Comparison of ENCODE assay signal across 33 cellular contexts in the genomic region with DNA sequence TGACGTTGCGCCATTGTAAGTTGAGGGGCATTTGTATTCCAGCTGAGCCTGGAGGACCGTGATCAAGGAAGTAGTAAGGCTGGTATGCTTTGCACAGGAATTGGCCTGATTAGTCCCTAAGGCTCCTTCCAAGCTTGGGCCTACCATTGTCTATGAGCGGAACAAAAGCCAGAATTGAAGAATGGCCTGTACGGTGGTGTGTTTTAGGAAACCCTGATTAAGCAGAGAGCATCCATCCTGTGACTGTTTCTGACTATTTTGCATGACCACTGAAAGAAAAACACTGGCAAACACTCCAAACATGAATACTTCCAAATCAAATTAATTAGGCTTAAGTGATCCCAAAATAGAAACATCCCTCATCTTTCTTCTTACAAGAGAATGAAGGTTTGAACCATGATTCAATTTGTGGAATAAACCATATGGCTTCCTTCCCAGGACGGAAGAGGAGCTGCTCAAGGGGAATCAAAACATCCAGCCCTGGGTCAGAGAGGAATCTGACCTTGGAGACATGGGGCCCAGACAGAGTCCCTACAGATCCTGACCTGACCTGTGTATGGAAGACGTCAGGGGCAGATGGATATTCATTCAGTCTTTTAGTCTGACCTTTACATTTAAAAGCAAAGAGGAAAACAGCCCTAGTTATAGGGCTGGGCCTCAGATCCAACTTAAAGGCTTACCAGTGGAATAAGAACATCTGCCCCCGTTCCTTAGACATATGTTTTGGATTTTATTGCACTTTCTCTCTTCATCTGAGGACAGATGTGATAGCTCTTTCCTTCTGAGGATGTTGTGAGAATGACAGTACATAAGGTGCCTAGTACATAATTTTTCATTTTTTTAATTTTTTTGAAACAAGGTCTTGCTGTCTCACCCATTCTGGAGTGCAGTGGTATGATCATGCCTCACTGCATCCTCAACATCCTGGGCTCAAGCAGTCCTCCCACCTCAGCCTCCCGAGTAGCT. TPM values are rescaled to one million over a fixed set of nuclear protein-coding genes. Genes with fewer than 3 reads are reported as not detected.
DNase-seq lines count a peak whose midpoint lies in the region; ATAC-seq, FAIRE-seq and TF ChIP-seq lines count a peak whose summit lies in the region.
"Had no signal": no experiment of that assay in that cellular context is flagged by ENCODE, and none has a peak within 500 bp of the region (broad histone marks: within the 10 kb centered on the region; RNA-seq: fewer than 3 reads in every experiment).

No MANE protein-coding gene starts in this region.

- H3K14ac ChIP-seq in IMR-90 (replicated peaks; ENCODE audit: low read depth, low read length): peak overlapping the region; percentile 97

- intact Hi-C loops in IMR-90 (cut with micrococcal nuclease) (no loop called here), esophagus muscularis mucosa (cut with DNase I) (no loop called here)

- peak; percentile 59 for ATAC-seq in IMR-90 (ENCODE audit: low read depth)
- no peak for ATAC-seq in HG03039 (IDR thresholded peaks at IDR 0.05; ENCODE audit: unreplicated experiment)
- no peak for ATAC-seq in GM18907 (IDR thresholded peaks at IDR 0.05; ENCODE audit: unreplicated experiment)
- ATAC-seq: activated naive CD8-positive, alpha-beta T cell treated with anti-CD3 and anti-CD28 coated beads, Interleukin-2, amount 50 U/mL, for 24 hours; body of pancreas; left colon; right cardiac atrium; T-helper 17 cell had no signal

- peak overlapping the region; percentile 54 to 95; a peak in 3 of 4 replicates for H4K8ac ChIP-seq in IMR-90 (ENCODE audit: low read depth in 2 of 2, low read length in 2 of 2)

- no peaks in the 10 kb centered on the region for H3K27me3 ChIP-seq in IMR-90 (ENCODE audit: control insufficient read depth, insufficient read depth, low read length)
- no peaks in the 10 kb centered on the region for H3K27me3 ChIP-seq in esophagus muscularis mucosa
- H3K27me3 ChIP-seq: body of pancreas, MG63, neural progenitor cell, vagina had no signal

- no peaks in the 10 kb centered on the region for H3K27me3 Mint-ChIP-seq in nephron (ENCODE audit: low read depth)
- H3K27me3 Mint-ChIP-seq: activated T-cell treated with anti-CD3 and anti-CD28 coated beads, Interleukin-2, amount 50 U/mL, for 24 hours had no signal

- peaks cover 24% of the 10 kb centered on the region for H3K4me1 Mint-ChIP-seq in nephron
- H3K4me1 Mint-ChIP-seq: activated naive CD8-positive, alpha-beta T cell treated with anti-CD3 and anti-CD28 coated beads, Interleukin-2, amount 50 U/mL, for 24 hours had no signal

- no peak for TF ChIP-seq RAD21 in IMR-90 (IDR thresholded peaks at IDR 0.05; ENCODE audit: low read length)

- peak overlapping the region; percentile 65 to 92 (median 91) for H3K27ac Mint-ChIP-seq in nephron
- H3K27ac Mint-ChIP-seq: activated naive CD8-positive, alpha-beta T cell treated with anti-CD3 and anti-CD28 coated beads, Interleukin-2, amount 50 U/mL, for 24 hours; activated T-cell treated with anti-CD3 and anti-CD28 coated beads, Interleukin-2, amount 50 U/mL, for 24 hours; neural progenitor cell; stimulated activated naive CD8-positive, alpha-beta T cell treated with anti-CD3 and anti-CD28 coated beads, Interleukin-15, Interleukin-2, amounts not matched to agents 100 ng/mL and 50 ng/mL, for 24 hours; T-helper 17 cell had no signal

- H3K18ac ChIP-seq in IMR-90 (ENCODE audit: low read depth, low read length): peak overlapping the region; percentile 86

- no peaks in the 10 kb centered on the region for H3K36me3 Mint-ChIP-seq in nephron (ENCODE audit: low read depth)
- H3K36me3 Mint-ChIP-seq: neural progenitor cell had no signal

- H2BK20ac ChIP-seq in IMR-90 (ENCODE audit: low read depth, low read length): peak overlapping the region; percentile 96

- H3K27ac ChIP-seq in IMR-90 (ENCODE audit: insufficient read depth, low read length): peak overlapping the region; percentile 96
- H3K27ac ChIP-seq in esophagus muscularis mucosa (replicated peaks in 1 of 4): peak overlapping the region in 1 of 4 donors; percentile 36
- H3K27ac ChIP-seq: body of pancreas, neural progenitor cell, SK-N-MC, vagina had no signal

- no peak for TF ChIP-seq CTCF in AG10803 (conservative IDR thresholded peaks at IDR 0.05; ENCODE audit: low read length)
- TF ChIP-seq CTCF in IMR-90 (conservative IDR thresholded peaks at IDR 0.05; ENCODE audit: low read depth, low read length): no peak
- TF ChIP-seq CTCF in esophagus muscularis mucosa (IDR thresholded peaks at IDR 0.05): no peak
- no peak for TF ChIP-seq CTCF in nephron (IDR thresholded peaks at IDR 0.05; ENCODE audit: unreplicated experiment in 3 of 3)

- in situ Hi-C loops in IMR-90 (cut with MboI; ENCODE audit: low sequenced_read_pairs): loop anchor here (5.0 kb wide), 1 partner anchor 57 kb away; no protein-coding TSS in a partner anchor

- H3K4ac ChIP-seq in IMR-90 (ENCODE audit: low read depth, low read length): peak overlapping the region; percentile 99

- peak overlapping the region; percentile 38 for H3K4me2 ChIP-seq in IMR-90 (ENCODE audit: low read depth, low read length)
- H3K4me2 ChIP-seq: neural progenitor cell had no signal

- H3K79me1 ChIP-seq in IMR-90 (ENCODE audit: low read depth in 1 of 2, low read length in 2 of 2): no peaks in the 10 kb centered on the region

- H3K9me3 ChIP-seq in IMR-90 (ENCODE audit: control insufficient read depth, insufficient read depth, low read length): no peaks in the 10 kb centered on the region
- H3K9me3 ChIP-seq in esophagus muscularis mucosa: no peaks in the 10 kb centered on the region
- H3K9me3 ChIP-seq: body of pancreas, vagina had no signal

- no peak for FAIRE-seq in GM12891 (lab: Jason Lieb, UNC)
- FAIRE-seq: endometrium had no signal

- H2AFZ ChIP-seq in IMR-90 (replicated peaks; ENCODE audit: low read length, poor library complexity): peak overlapping the region; percentile 73
- H2AFZ ChIP-seq: neural progenitor cell had no signal

- H3K4me1 ChIP-seq in IMR-90 (ENCODE audit: control insufficient read depth, insufficient read depth, low read length) (peaks cover 26% of the 10 kb centered on the region), esophagus muscularis mucosa (peaks cover 0 to 11% (median 8%) of the 10 kb centered on the region in 4 donors)
- H3K4me1 ChIP-seq: body of pancreas, neural progenitor cell, vagina had no signal

- POLR2A ChIA-PET in IMR-90 (lab: Charles Lee; ENCODE audit: unreplicated experiment): interaction anchor here (0.6 kb wide), 1 partner anchor 244 kb away, joined by 3 read pairs; no protein-coding TSS in a partner anchor

- peak overlapping the region; percentile 93 for H2AK5ac ChIP-seq in IMR-90 (ENCODE audit: low read depth, low read length)

- no peak for TF ChIP-seq POLR2A in IMR-90 (IDR thresholded peaks at IDR 0.05; ENCODE audit: low read depth, low read length)
- no peak for TF ChIP-seq POLR2A in esophagus muscularis mucosa (IDR thresholded peaks at IDR 0.05; ENCODE audit: low read depth)
- TF ChIP-seq POLR2A in GM12891 (IDR thresholded peaks at IDR 0.05; ENCODE audit: low read depth, low read length): no peak

- H3K9me1 ChIP-seq in IMR-90 (ENCODE audit: insufficient read depth, low read length): peaks cover 10% of the 10 kb centered on the region

- dilution Hi-C loops in IMR-90 (cut with HindIII; ENCODE audit: low sequenced_read_pairs, unreplicated experiment): no loop called here

- H2BK15ac ChIP-seq in IMR-90 (ENCODE audit: low read depth, low read length): peak overlapping the region; percentile 97; the same call in 2 of the 3 replicates

- TF ChIP-seq EP300 in esophagus muscularis mucosa (IDR thresholded peaks at IDR 0.05): no peak

- DNase-seq in AG10803 (ENCODE audit: low read depth) (peak; percentile 83), IMR-90 (peak; percentile 81), esophagus muscularis mucosa (ENCODE audit: extremely low spot score) (peak; percentile 47), ureter (ENCODE audit: low spot score) (no peak), GM12891 (ENCODE audit: insufficient read length, low spot score) (no peak)
- DNase-seq: activated gamma-delta T cell; activated naive CD8-positive, alpha-beta T cell treated with anti-CD3 and anti-CD28 coated beads, Interleukin-2, amount 50 U/mL, for 24 hours; activated T-cell treated with anti-CD3 and anti-CD28 coated beads, Interleukin-2, amount 50 U/mL, for 24 hours; body of pancreas; C1 segment of cervical spinal cord; COR-L47; DMS79; GDM1; hypothalamus; KBM-7; left colon; mesendoderm; MG63; NCI-H1417; NCI-H2029 treated with DMSO at 0.1 percent for 48 hours; NK-92 treated with Interleukin-12 subunit alpha and Interleukin-12 subunit beta, amount 100 ng/mL, for 24 hours; posterior cingulate gyrus; right cardiac atrium; stimulated activated CD4-positive, alpha-beta T cell treated with anti-CD3 and anti-CD28 coated beads, Interleukin-1b, Interleukin-23, amount 100 ng/mL, for 48 hours; T-helper 17 cell had no signal

- H3K9ac ChIP-seq in IMR-90 (ENCODE audit: low read depth, low read length): no peak overlapping the region
- H3K9ac ChIP-seq: neural progenitor cell had no signal

- WGBS in IMR-90 (ENCODE audit: extremely low coverage in 2 of 2, insufficient read length in 1 of 2), 2 experiments: 40% methylated on average over 1 of the region's 9 CpGs; no CpG with 5 or more reads in 1 of the 2 experiments
- 72% methylated on average over 9 of the region's 9 CpGs for WGBS in esophagus muscularis mucosa

- H4K91ac ChIP-seq in IMR-90 (ENCODE audit: insufficient read depth, low read depth, low read length): peak overlapping the region; percentile 81

- no peak overlapping the region for H3K4me3 ChIP-seq in AG10803 (ENCODE audit: low read length)
- no peak overlapping the region for H3K4me3 ChIP-seq in IMR-90 (ENCODE audit: insufficient read depth, low read depth, low read length)
- H3K4me3 ChIP-seq in esophagus muscularis mucosa: no peak overlapping the region
- H3K4me3 ChIP-seq: body of pancreas, MG63, neural progenitor cell, SK-N-MC, vagina had no signal

- H2AK9ac ChIP-seq in IMR-90 (replicated peaks; ENCODE audit: low read depth, low read length, poor library complexity): no peak overlapping the region

- no peaks in the 10 kb centered on the region for H3K36me3 ChIP-seq in IMR-90 (ENCODE audit: control insufficient read depth, insufficient read depth, low read length)
- no peaks in the 10 kb centered on the region for H3K36me3 ChIP-seq in esophagus muscularis mucosa
- H3K36me3 ChIP-seq: MG63, neural progenitor cell, vagina had no signal

- peak overlapping the region; percentile 96; the same call in 1 of the 2 replicates for H3K23ac ChIP-seq in IMR-90 (ENCODE audit: low read depth, low read length)

- H3K56ac ChIP-seq in IMR-90 (ENCODE audit: extremely low read depth, insufficient read depth, low read length): peak overlapping the region; percentile 52; the same call in 1 of the 2 replicates

- peak overlapping the region; percentile 97 for H4K5ac ChIP-seq in IMR-90 (ENCODE audit: low read depth, low read length)

- peak overlapping the region; percentile 99 for H2BK120ac ChIP-seq in IMR-90 (ENCODE audit: low read depth, low read length)

- no peaks in the 10 kb centered on the region for H4K20me1 ChIP-seq in IMR-90 (ENCODE audit: insufficient read depth, low read length)

- no peak overlapping the region for H3K4me3 Mint-ChIP-seq in nephron
- H3K4me3 Mint-ChIP-seq: activated naive CD8-positive, alpha-beta T cell treated with anti-CD3 and anti-CD28 coated beads, Interleukin-2, amount 50 U/mL, for 24 hours; activated T-cell treated with anti-CD3 and anti-CD28 coated beads, Interleukin-2, amount 50 U/mL, for 24 hours; neural progenitor cell; stimulated activated naive CD8-positive, alpha-beta T cell treated with anti-CD3 and anti-CD28 coated beads, Interleukin-15, Interleukin-2, amounts not matched to agents 100 ng/mL and 50 ng/mL, for 24 hours; T-helper 17 cell had no signal

- H3K9me3 Mint-ChIP-seq in nephron: no peaks in the 10 kb centered on the region
- H3K9me3 Mint-ChIP-seq: activated naive CD8-positive, alpha-beta T cell treated with anti-CD3 and anti-CD28 coated beads, Interleukin-2, amount 50 U/mL, for 24 hours; activated T-cell treated with anti-CD3 and anti-CD28 coated beads, Interleukin-2, amount 50 U/mL, for 24 hours; neural progenitor cell; stimulated activated naive CD8-positive, alpha-beta T cell treated with anti-CD3 and anti-CD28 coated beads, Interleukin-15, Interleukin-2, amounts not matched to agents 100 ng/mL and 50 ng/mL, for 24 hours had no signal

- BruUV-seq in IMR-90 (replicated peaks; lab: Mats Ljungman, UMichigan): no TSS peak

- peak overlapping the region; percentile 97 for H2BK5ac ChIP-seq in IMR-90 (ENCODE audit: low read depth, low read length, poor library complexity, severe bottlenecking)

- CTCF ChIA-PET in IMR-90 (lab: Yijun Ruan, JAX): interaction anchor here (0.5 kb wide), 2 partner anchors 32 to 187 kb away, joined by 3 read pairs; no protein-coding TSS in a partner anchor

RNA-seq across cellular contexts. Expression of a gene that starts 17.7 kb away (rescaled TPM):
- total RNA-seq in IMR-90 (2012; rRNA removed) (23.5 and 27.2 TPM in 2 replicates), esophagus muscularis mucosa (10 to 100 TPM; 16.6 to 24.2 (median 19.0) TPM), ureter (10.3 TPM)
- polyA plus RNA-seq in IMR-90 (2012; rRNA removed): 38.5 and 44.0 TPM in 2 replicates
- polyA plus RNA-seq in IMR-90 (2012; cell fraction: cytosol; rRNA removed): 20.8 and 23.4 TPM in 2 replicates
- polyA plus RNA-seq in IMR-90 (2012; cell fraction: nucleus; rRNA removed; ENCODE audit: low replicate concordance): 17.3 and 54.7 TPM in 2 replicates
- polyA plus RNA-seq in GM12891 (2012; ENCODE audit: low read depth, missing spikeins): 1.3 TPM

Comparison
In these comparisons a context has a peak if more than half of its experiments do, and no peak if none do; other contexts are left out.
1. DNase-seq: peak in AG10803 (single experiment), IMR-90 (single experiment) and esophagus muscularis mucosa (single experiment); none in ureter (single experiment) and GM12891 (single experiment).